ENCODE assay signal across 11 cellular contexts in genomic region chr16:85389679-85390470, GRCh38.
A peak's percentile ranks its signal among the peaks of the same experiment; 100 is the strongest.
DNase-seq lines count a peak whose midpoint lies in the region; ATAC-seq, FAIRE-seq and TF ChIP-seq lines count a peak whose summit lies in the region.
"Had no signal": no experiment of that assay in that cellular context is flagged by ENCODE, and none has a peak within 500 bp of the region (broad histone marks: within the 10 kb centered on the region; RNA-seq: fewer than 3 reads in every experiment).

No MANE protein-coding gene starts in this region.

- TF ChIP-seq EP300 in HepG2 (IDR thresholded peaks at IDR 0.05; ENCODE audit: low read depth in 2 of 2, low read length in 2 of 2) (no peak), HepG2 (CRISPR knock-in tag; IDR thresholded peaks at IDR 0.05; ENCODE audit: borderline replicate concordance) (no peak)

- no peak overlapping the region for H2AFZ ChIP-seq in HepG2 (ENCODE audit: low read length)

- no peaks in the 10 kb centered on the region for H3K79me2 ChIP-seq in HepG2 (ENCODE audit: insufficient read depth, low read length)

- peaks cover 11% of the 10 kb centered on the region; the same call in 1 of the 2 replicates for H4K20me1 ChIP-seq in HepG2 (ENCODE audit: insufficient read depth, low read length)

- intact Hi-C loops in MCF 10A (cut with micrococcal nuclease) (loop anchor here (10.0 kb wide), 1 partner anchor 165 kb away; no protein-coding TSS in a partner anchor), HepG2 (cut with micrococcal nuclease; ENCODE audit: unreplicated experiment) (loop anchor here (10.0 kb wide), 2 partner anchors 225 to 325 kb away; partner anchors contain the start of gene GSE1)

- H3K9ac ChIP-seq in HepG2 (ENCODE audit: insufficient read depth, low read depth, low read length) (no peak overlapping the region), stomach smooth muscle (ENCODE audit: low read length in 2 of 2) (no peak overlapping the region)

- no peak overlapping the region for H3K27ac ChIP-seq in HepG2 (ENCODE audit: extremely low read length, insufficient read depth, low read length)
- H3K27ac ChIP-seq in stomach smooth muscle (ENCODE audit: low read length): peak overlapping the region; percentile 37
- H3K27ac ChIP-seq: HL-60, psoas muscle had no signal

- no TSS peak for BruUV-seq in MCF 10A (replicated peaks; lab: Mats Ljungman, UMichigan)
- no TSS peak for BruUV-seq in HepG2 (replicated peaks; lab: Mats Ljungman, UMichigan)

- no peaks in the 10 kb centered on the region for H3K36me3 Mint-ChIP-seq in MCF 10A (ENCODE audit: insufficient read depth, unreplicated experiment)

- H3K27ac Mint-ChIP-seq in MCF 10A (ENCODE audit: low read depth, unreplicated experiment): peak overlapping the region; percentile 23

- H3K4me3 ChIP-seq in HepG2 (replicated peaks in 1 of 3; ENCODE audit: insufficient read depth in 1 of 3, low read depth in 2 of 3, low read length in 3 of 3) (no peak overlapping the region), stomach smooth muscle (ENCODE audit: low read length in 2 of 2) (no peak overlapping the region)
- H3K4me3 ChIP-seq: psoas muscle had no signal

- POLR2A ChIA-PET in MCF 10A (lab: Yijun Ruan, JAX): interaction anchor here (1.1 to 3.1 kb wide), 8 partner anchors 14 to 223 kb away, joined by 6 to 19 read pairs (median 8); partner anchors contain the start of gene GSE1
- POLR2A ChIA-PET in HepG2 (lab: Yijun Ruan, JAX): interaction anchor here (0.9 to 1.0 kb wide), 5 partner anchors 33 to 223 kb away, joined by 3 to 5 read pairs (median 3); partner anchors contain the start of gene GSE1

- DNase-seq in NAMALWA (ENCODE audit: low spot score) (peak; percentile 76), MCF 10A (ENCODE audit: unreplicated experiment) (no peak), HepG2 (ENCODE audit: low spot score) (no peak), ecto neural progenitor cell (ENCODE audit: low spot score) (no peak), NCI-H187 treated with DMSO at 0.1 percent for 48 hours (lab: John Stamatoyannopoulos, UW) (no peak), RCC 7860 (ENCODE audit: low spot score) (no peak), SIG-M5 (lab: John Stamatoyannopoulos, UW) (no peak)
- DNase-seq: anterior cingulate cortex had no signal

- H3K4me1 ChIP-seq in HepG2 (ENCODE audit: insufficient read depth, low read length): peaks cover 41% of the 10 kb centered on the region
- H3K4me1 ChIP-seq in stomach smooth muscle (ENCODE audit: control insufficient read depth, insufficient read depth, low read length): peaks cover 34% of the 10 kb centered on the region

- ATAC-seq in HepG2: no peak

- 38% methylated on average over 14 of the region's 19 CpGs for WGBS in HepG2 (ENCODE audit: low lambda C conversion rate)

- in situ Hi-C loops in HepG2 (cut with HindIII; ENCODE audit: extremely low pct_ligation_motif_present, low pct_unique_long_range_greater_than_20kb): no loop called here

- no peaks in the 10 kb centered on the region for H3K9me3 ChIP-seq in HepG2 (ENCODE audit: low read length)
- peaks cover 0 to 3% of the 10 kb centered on the region in 2 donors for H3K9me3 ChIP-seq in stomach smooth muscle (ENCODE audit: control insufficient read depth in 2 of 2, low read length in 2 of 2)
- H3K9me3 ChIP-seq: psoas muscle had no signal

- TF ChIP-seq CTCF in MCF 10A (IDR thresholded peaks at IDR 0.05; ENCODE audit: unreplicated experiment) (no peak), HepG2 (CRISPR knock-in tag; IDR thresholded peaks at IDR 0.05) (no peak)

- no peaks in the 10 kb centered on the region for H3K36me3 ChIP-seq in HepG2 (replicated peaks in 1 of 2; ENCODE audit: control insufficient read depth in 1 of 2, insufficient read depth in 2 of 2, low read length in 2 of 2)
- H3K36me3 ChIP-seq in stomach smooth muscle (ENCODE audit: control insufficient read depth in 2 of 2, insufficient read depth in 2 of 2, low read length in 2 of 2): no peaks in the 10 kb centered on the region

- no peak overlapping the region for H3K4me3 Mint-ChIP-seq in MCF 10A (ENCODE audit: unreplicated experiment)

- no peak for TF ChIP-seq RAD21 in HepG2 (CRISPR knock-in tag; IDR thresholded peaks at IDR 0.05)

- no peak for TF ChIP-seq POLR2A in HepG2 (IDR thresholded peaks at IDR 0.05; ENCODE audit: insufficient read depth in 1 of 2, low read depth in 2 of 2, low read length in 2 of 2)

- peaks cover 3 to 8% of the 10 kb centered on the region in 2 experiments; a peak in 4 of 5 replicates for H3K27me3 ChIP-seq in HepG2 (ENCODE audit: control insufficient read depth in 1 of 2, insufficient read depth in 2 of 2, low read length in 2 of 2)
- H3K27me3 ChIP-seq in stomach smooth muscle (ENCODE audit: control insufficient read depth in 1 of 2, insufficient read depth in 2 of 2, low read length in 2 of 2): no peaks in the 10 kb centered on the region

- CTCF ChIA-PET in MCF 10A (lab: Yijun Ruan, JAX): interaction anchor here (0.6 to 1.6 kb wide), 7 partner anchors 18 to 221 kb away, joined by 3 to 6 read pairs (median 4); no protein-coding TSS in a partner anchor
- CTCF ChIA-PET in HepG2 (lab: Yijun Ruan, JAX; ENCODE audit: low intra/inter-chr PET ratio, low total read pairs): interaction anchor here (1.0 kb wide), 1 partner anchor 30 kb away, joined by 3 read pairs; no protein-coding TSS in a partner anchor

- peaks cover 8% of the 10 kb centered on the region for H3K9me3 Mint-ChIP-seq in MCF 10A (ENCODE audit: unreplicated experiment)

- FAIRE-seq in HepG2 (lab: Jason Lieb, UNC): no peak
- no peak for FAIRE-seq in RCC 7860 (lab: Jason Lieb, UNC)

- no peaks in the 10 kb centered on the region for H3K27me3 Mint-ChIP-seq in MCF 10A (ENCODE audit: insufficient read depth, unreplicated experiment)

- H3K4me1 Mint-ChIP-seq in MCF 10A (ENCODE audit: insufficient read depth, unreplicated experiment): peaks cover 42% of the 10 kb centered on the region

- H3K4me2 ChIP-seq in HepG2 (ENCODE audit: low read depth, low read length): peak overlapping the region; percentile 38

TF ChIP-seq in HepG2, 621 proteins besides CTCF, POLR2A, EP300 and RAD21 (continues in another document):
- TF ChIP-seq ZNF550 (CRISPR knock-in tag; IDR thresholded peaks at IDR 0.05; ENCODE audit: borderline replicate concordance) (no peak), CHD4 (IDR thresholded peaks at IDR 0.05; ENCODE audit: borderline replicate concordance, low read length) (0 out of 2 replicates have a peak, but pooled peaks have one; percentile 58), DR1 (CRISPR knock-in tag; IDR thresholded peaks at IDR 0.05) (no peak), ZUFSP (CRISPR knock-in tag; IDR thresholded peaks at IDR 0.05; ENCODE audit: borderline replicate concordance) (no peak), XRCC5 (optimal IDR thresholded peaks at IDR 0.05; ENCODE audit: low read length) (no peak), ZSCAN22 (CRISPR knock-in tag; IDR thresholded peaks at IDR 0.05) (no peak), MBD4 (IDR thresholded peaks at IDR 0.05; ENCODE audit: borderline replicate concordance, low read length) (no peak), ZNF878 (CRISPR knock-in tag; IDR thresholded peaks at IDR 0.05) (no peak), MXD4 (CRISPR knock-in tag; IDR thresholded peaks at IDR 0.05) (no peak), ZNF574 (CRISPR knock-in tag; IDR thresholded peaks at IDR 0.05) (0 out of 2 replicates have a peak, but pooled peaks have one; percentile 2)
